ENCODE assay signal across 1 cellular context in the genomic region with DNA sequence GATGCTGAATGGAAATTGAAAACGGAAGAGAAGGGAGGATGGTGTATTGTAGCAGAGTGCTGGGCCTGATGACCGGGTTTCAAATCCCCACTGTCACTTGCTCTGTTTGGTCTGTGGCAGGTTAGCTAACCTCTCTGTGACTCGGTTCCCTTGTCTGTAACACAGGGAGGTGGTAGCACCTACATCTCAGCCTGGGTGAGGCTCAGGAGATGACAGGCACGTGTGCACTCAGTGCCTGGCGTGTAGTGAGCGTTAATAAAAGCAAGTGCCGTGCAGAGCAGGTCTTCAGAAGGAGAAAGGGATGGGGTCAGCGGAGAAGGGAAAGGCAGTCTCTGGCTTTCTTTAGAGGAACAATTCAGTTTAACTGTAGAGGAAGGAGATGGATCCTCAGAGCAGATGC.
TF ChIP-seq lines count a peak whose summit lies in the region.

No MANE protein-coding gene starts in this region.

TF ChIP-seq in H1, 55 proteins besides CTCF, POLR2A, EP300 and RAD21:
- TF ChIP-seq JUN (IDR thresholded peaks at IDR 0.05; ENCODE audit: low read depth, low read length) (no peak), SUZ12 (IDR thresholded peaks at IDR 0.05; ENCODE audit: low read length) (no peak), E2F6 (IDR thresholded peaks at IDR 0.05) (no peak), BRCA1 (IDR thresholded peaks at IDR 0.05; ENCODE audit: low read depth, low read length) (no peak), TBP (IDR thresholded peaks at IDR 0.05; ENCODE audit: low read depth, low read length) (no peak), NRF1 (IDR thresholded peaks at IDR 0.05; ENCODE audit: low read depth, low read length) (no peak), TAF7 (optimal IDR thresholded peaks at IDR 0.05; ENCODE audit: borderline replicate concordance, low read depth, low read length) (no peak), PHF8 (conservative IDR thresholded peaks at IDR 0.05; ENCODE audit: low read depth, low read length) (no peak), FOSL1 (IDR thresholded peaks at IDR 0.05; ENCODE audit: insufficient read depth, low read depth, low read length) (no peak)
- TF ChIP-seq, protein P1, sequence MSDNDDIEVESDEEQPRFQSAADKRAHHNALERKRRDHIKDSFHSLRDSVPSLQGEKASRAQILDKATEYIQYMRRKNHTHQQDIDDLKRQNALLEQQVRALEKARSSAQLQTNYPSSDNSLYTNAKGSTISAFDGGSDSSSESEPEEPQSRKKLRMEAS (IDR thresholded peaks at IDR 0.05): no peak
